In the genomic region with DNA sequence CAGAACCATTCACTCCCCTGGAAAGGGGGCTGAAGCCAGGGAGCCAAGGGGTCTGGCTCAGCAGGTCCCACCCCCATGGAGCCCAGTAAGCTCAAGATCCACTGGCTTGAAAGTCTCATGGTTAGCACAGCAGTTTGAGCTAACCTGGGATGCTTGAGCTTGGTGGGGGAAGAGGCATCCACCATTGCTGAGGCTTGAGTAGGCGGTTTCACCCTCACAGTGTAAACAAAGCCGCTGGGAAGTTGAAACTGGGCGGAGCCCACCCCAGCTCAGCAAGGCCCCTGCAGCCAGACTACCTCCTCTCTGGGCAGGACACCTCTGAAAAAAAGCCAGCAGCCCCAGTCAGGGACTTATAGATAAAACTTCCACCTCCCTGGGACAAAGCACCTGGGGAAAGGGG, we compare ENCODE assay signal across 32 cellular contexts. TPM values are rescaled to one million over a fixed set of nuclear protein-coding genes. Genes with fewer than 3 reads are reported as not detected.
"Had no signal": no experiment of that assay in that cellular context is flagged by ENCODE, and none has a peak within 500 bp of the region (broad histone marks: within the 10 kb centered on the region; RNA-seq: fewer than 3 reads in every experiment).

No MANE protein-coding gene starts in this region.

- H3K27me3 Mint-ChIP-seq: activated B cell treated with CpG ODN at 0.5 μM for 24 hours; activated CD8-positive, alpha-beta T cell treated with anti-CD3 and anti-CD28 coated beads for 36 hours; activated naive CD4-positive, alpha-beta T cell treated with anti-CD3 and anti-CD28 coated beads, Interleukin-2, amount 50 U/mL, for 24 hours; activated naive CD8-positive, alpha-beta T cell treated with anti-CD3 and anti-CD28 coated beads, Interleukin-2, amount 10 ng/mL, durations not matched to agents 7 days and 5 days; activated T-cell treated with anti-CD3 and anti-CD28 coated beads, Interleukin-2, amount 50 U/mL, for 24 hours; central memory CD8-positive, alpha-beta T cell had no signal

- H3K9me3 Mint-ChIP-seq: activated B cell treated with CpG ODN at 0.5 μM for 24 hours; activated CD8-positive, alpha-beta T cell treated with anti-CD3 and anti-CD28 coated beads for 36 hours; activated naive CD4-positive, alpha-beta T cell treated with anti-CD3 and anti-CD28 coated beads, Interleukin-2, amount 50 U/mL, for 24 hours; activated T-cell treated with anti-CD3 and anti-CD28 coated beads, Interleukin-2, amount 50 U/mL, for 24 hours; activated T-helper 2 cell treated with anti-CD3 and anti-CD28 coated beads, Interferon-gamma antibody, Interleukin-2, Interleukin-4, amounts not matched to agents 10 μg/mL and 5 μg/mL and 100 μg/mL, durations not matched to agents 14 hours and 24 hours and 36 hours; central memory CD8-positive, alpha-beta T cell had no signal

- H3K4me1 ChIP-seq: ascending aorta, colonic mucosa had no signal

- H3K27ac Mint-ChIP-seq: activated B cell treated with CpG ODN at 0.5 μM for 24 hours; activated CD8-positive, alpha-beta T cell treated with anti-CD3 and anti-CD28 coated beads for 36 hours; activated naive CD4-positive, alpha-beta T cell treated with anti-CD3 and anti-CD28 coated beads, Interleukin-2, amount 50 U/mL, for 24 hours; activated naive CD8-positive, alpha-beta T cell treated with anti-CD3 and anti-CD28 coated beads, Interleukin-2, amount 10 ng/mL, durations not matched to agents 7 days and 5 days; activated T-cell treated with anti-CD3 and anti-CD28 coated beads, Interleukin-2, amount 50 U/mL, for 24 hours; activated T-helper 2 cell treated with anti-CD3 and anti-CD28 coated beads, Interferon-gamma antibody, Interleukin-2, Interleukin-4, amounts not matched to agents 10 μg/mL and 5 μg/mL and 100 μg/mL, durations not matched to agents 14 hours and 24 hours and 36 hours had no signal

- DNase-seq: activated B cell treated with CpG ODN at 0.5 μM for 24 hours; activated CD4-positive, alpha-beta T cell treated with anti-CD3 and anti-CD28 coated beads for 4 hours; activated CD4-positive, CD25-positive, alpha-beta regulatory T cell treated with anti-CD3 and anti-CD28 coated beads, Interleukin-2, amount 50 U/mL, for 72 hours; activated CD8-positive, alpha-beta T cell treated with anti-CD3 and anti-CD28 coated beads for 36 hours; activated gamma-delta T cell; activated naive CD4-positive, alpha-beta T cell treated with Interleukin-2 at 50 U/mL for 16 hours; activated naive CD8-positive, alpha-beta T cell treated with anti-CD3 and anti-CD28 coated beads, Interleukin-2, amount 10 ng/mL, durations not matched to agents 7 days and 5 days; activated T-cell treated with anti-CD3 and anti-CD28 coated beads, Interleukin-2, amount 50 U/mL, for 24 hours; amygdala; colonic mucosa; Karpas-422; NCI-H1048; NCI-H1105 treated with DMSO at 0.1 percent for 48 hours; NCI-H1436; NCI-H1694; NCI-H1930; NCI-H2081 treated with DMSO at 0.1 percent for 48 hours; NCI-H226; NCI-H446 treated with DMSO at 0.1 percent for 48 hours; NCI-H524 treated with DMSO at 0.1 percent for 48 hours; NK-92 treated with Interleukin-12 subunit alpha and Interleukin-12 subunit beta, amount 100 ng/mL, for 24 hours; PC-9; Right ventricle myocardium superior; SW 1271; T-helper 1 cell; T-helper 2 cell; T-helper 9 cell had no signal

- H3K4me3 Mint-ChIP-seq: activated B cell treated with CpG ODN at 0.5 μM for 24 hours; activated CD8-positive, alpha-beta T cell treated with anti-CD3 and anti-CD28 coated beads for 36 hours; activated naive CD4-positive, alpha-beta T cell treated with anti-CD3 and anti-CD28 coated beads, Interleukin-2, amount 50 U/mL, for 24 hours; activated naive CD8-positive, alpha-beta T cell treated with anti-CD3 and anti-CD28 coated beads, Interleukin-2, amount 10 ng/mL, durations not matched to agents 7 days and 5 days; activated T-cell treated with anti-CD3 and anti-CD28 coated beads, Interleukin-2, amount 50 U/mL, for 24 hours; central memory CD8-positive, alpha-beta T cell had no signal

- H3K4me2 ChIP-seq: PC-9 had no signal

- H3K27ac ChIP-seq: ascending aorta, cardiac muscle cell, colonic mucosa, PC-9 had no signal

- H3K4me3 ChIP-seq: ascending aorta, cardiac muscle cell, colonic mucosa, PC-9 had no signal

- H3K4me1 Mint-ChIP-seq: activated B cell treated with CpG ODN at 0.5 μM for 24 hours; activated naive CD4-positive, alpha-beta T cell treated with anti-CD3 and anti-CD28 coated beads, Interleukin-2, amount 50 U/mL, for 24 hours; activated naive CD8-positive, alpha-beta T cell treated with anti-CD3 and anti-CD28 coated beads, Interleukin-2, amount 10 ng/mL, durations not matched to agents 7 days and 5 days; central memory CD8-positive, alpha-beta T cell had no signal

- H2AFZ ChIP-seq: PC-9 had no signal

- H3K27me3 ChIP-seq: ascending aorta, cardiac muscle cell, colonic mucosa had no signal

- H3K9me3 ChIP-seq: ascending aorta, colonic mucosa had no signal

- H3K36me3 ChIP-seq: cardiac muscle cell, colonic mucosa had no signal

RNA-seq across cellular contexts. Expression of gene TTC32, which starts 14.6 kb away (rescaled TPM):
- total RNA-seq: ascending aorta had no signal
